In the genomic region with DNA sequence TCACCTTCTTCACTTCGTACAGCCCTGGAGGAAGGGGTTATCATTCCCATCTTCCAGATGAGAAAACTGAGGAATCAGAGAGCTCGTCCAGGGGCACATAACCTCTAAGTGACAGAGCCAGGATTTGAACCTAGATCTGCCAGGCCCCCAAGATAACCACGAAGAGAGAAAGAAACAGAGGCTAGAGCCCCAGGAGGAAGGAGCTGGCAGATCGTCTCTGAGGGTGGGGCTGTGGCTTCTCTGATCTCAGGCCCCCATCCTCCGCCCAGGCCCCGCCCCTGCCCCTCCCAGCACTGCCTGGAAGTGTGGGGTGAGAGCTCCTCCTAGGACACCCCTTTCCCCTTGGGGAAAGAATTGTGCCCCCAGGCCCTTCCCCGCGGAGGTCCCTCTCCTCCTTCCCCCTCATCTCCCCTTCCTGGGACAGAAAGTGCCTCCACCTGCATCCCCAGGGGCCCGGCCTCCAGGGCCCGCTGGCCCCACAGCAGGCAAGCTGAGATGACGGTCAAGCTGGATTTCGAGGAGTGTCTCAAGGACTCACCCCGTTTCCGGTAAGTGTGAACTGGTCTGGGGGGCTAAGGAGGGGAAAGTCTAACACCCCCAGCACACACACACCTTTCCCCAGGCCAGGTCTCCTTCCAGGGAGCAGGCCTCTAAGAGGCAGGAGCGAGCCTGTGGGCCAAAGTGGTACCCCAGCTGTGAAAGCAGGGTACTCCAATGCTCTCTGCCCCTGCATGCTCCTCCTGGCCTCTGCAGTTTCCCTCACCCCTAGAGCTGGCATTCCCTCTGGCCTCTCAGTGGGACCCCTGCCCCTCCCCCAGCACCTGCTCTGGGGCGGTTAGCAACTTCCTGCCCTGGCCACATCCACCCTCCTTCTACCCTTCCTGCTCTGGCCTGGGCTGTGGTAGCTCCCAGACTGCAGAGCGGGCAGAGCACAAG, we compare ENCODE assay signal across 9 cellular contexts. TPM values are rescaled to one million over a fixed set of nuclear protein-coding genes. Genes with fewer than 3 reads are reported as not detected.
DNase-seq lines count a peak whose midpoint lies in the region; FAIRE-seq and TF ChIP-seq lines count a peak whose summit lies in the region.
"Had no signal": no experiment of that assay in that cellular context is flagged by ENCODE, and none has a peak within 500 bp of the region (broad histone marks: within the 10 kb centered on the region; RNA-seq: fewer than 3 reads in every experiment).

A gene with protein sequence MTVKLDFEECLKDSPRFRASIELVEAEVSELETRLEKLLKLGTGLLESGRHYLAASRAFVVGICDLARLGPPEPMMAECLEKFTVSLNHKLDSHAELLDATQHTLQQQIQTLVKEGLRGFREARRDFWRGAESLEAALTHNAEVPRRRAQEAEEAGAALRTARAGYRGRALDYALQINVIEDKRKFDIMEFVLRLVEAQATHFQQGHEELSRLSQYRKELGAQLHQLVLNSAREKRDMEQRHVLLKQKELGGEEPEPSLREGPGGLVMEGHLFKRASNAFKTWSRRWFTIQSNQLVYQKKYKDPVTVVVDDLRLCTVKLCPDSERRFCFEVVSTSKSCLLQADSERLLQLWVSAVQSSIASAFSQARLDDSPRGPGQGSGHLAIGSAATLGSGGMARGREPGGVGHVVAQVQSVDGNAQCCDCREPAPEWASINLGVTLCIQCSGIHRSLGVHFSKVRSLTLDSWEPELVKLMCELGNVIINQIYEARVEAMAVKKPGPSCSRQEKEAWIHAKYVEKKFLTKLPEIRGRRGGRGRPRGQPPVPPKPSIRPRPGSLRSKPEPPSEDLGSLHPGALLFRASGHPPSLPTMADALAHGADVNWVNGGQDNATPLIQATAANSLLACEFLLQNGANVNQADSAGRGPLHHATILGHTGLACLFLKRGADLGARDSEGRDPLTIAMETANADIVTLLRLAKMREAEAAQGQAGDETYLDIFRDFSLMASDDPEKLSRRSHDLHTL (plus strand): TSS at position 290 of the 936 bp plus-strand sequence. CDS start 206 bp downstream, at position 496.

- peak within 1 kb of the TSS; percentile 99 for H3K9ac ChIP-seq in Loucy (ENCODE audit: low read depth, low read length, poor library complexity, severe bottlenecking)
- H3K9ac ChIP-seq in iPS-20b (ENCODE audit: low read depth, low read length) = peak within 1 kb of the TSS; percentile 82; the same call in 1 of the 2 replicates
- no peak within 1 kb of the TSS for H3K9ac ChIP-seq in GM23248

- H3K27me3 ChIP-seq in Loucy (ENCODE audit: insufficient read depth, low read length, poor library complexity, severe bottlenecking) (no peaks in the 10 kb centered on the region), iPS-20b (ENCODE audit: insufficient read depth, low read length) (no peaks in the 10 kb centered on the region), GM23248 (replicated peaks; ENCODE audit: insufficient read depth) (0 out of 2 replicates have a peak, but pooled peaks cover 3% of the 10 kb centered on the region)

- peak; percentile 65 for DNase-seq in GM19239 (ENCODE audit: insufficient read length, low spot score)
- DNase-seq in activated CD8-positive, alpha-beta memory T cell treated with anti-CD3 and anti-CD28 coated beads, Interleukin-2, amount 50 U/mL, for 4 hours = peak; percentile 83
- DNase-seq in stimulated activated CD8-positive, alpha-beta memory T cell treated with anti-CD3 and anti-CD28 coated beads, Interleukin-2, amount 100 ng/mL, for 1 hour (ENCODE audit: low read depth in 2 of 2) = peak; percentile 67 to 81
- DNase-seq in DMS 273 treated with DMSO at 0.1 percent for 48 hours (lab: John Stamatoyannopoulos, UW) = no peak
- no peak for DNase-seq in GM23248
- DNase-seq in RCC 7860 (ENCODE audit: low spot score) = no peak

- H4K20me1 ChIP-seq in Loucy (ENCODE audit: insufficient read depth, low read length, poor library complexity, severe bottlenecking) = peaks cover 40% of the 10 kb centered on the region
- no peaks in the 10 kb centered on the region for H4K20me1 ChIP-seq in GM23248 (ENCODE audit: insufficient read depth)

- H3K9me2 ChIP-seq in Loucy (replicated peaks; ENCODE audit: low read depth, low read length) = no peaks in the 10 kb centered on the region
- no peaks in the 10 kb centered on the region for H3K9me2 ChIP-seq in GM23248 (ENCODE audit: insufficient read depth)

- in situ Hi-C loops in GM23248 (cut with MboI) = no loop called here

- H2AFZ ChIP-seq in Loucy (ENCODE audit: low read length) (no peak within 1 kb of the TSS), GM23248 (no peak within 1 kb of the TSS)

- 19 to 28% methylated on average over 12 to 17 of the region's 17 CpGs for WGBS in GM23248 (ENCODE audit: low coverage in 1 of 2, low lambda C conversion rate in 2 of 2, missing lambda C conversion rate in 2 of 2), 2 experiments

- peak; percentile 97 for FAIRE-seq in GM19239 (lab: Jason Lieb, UNC)
- FAIRE-seq in RCC 7860 (lab: Jason Lieb, UNC) = no peak

- H3K4me3 ChIP-seq in Loucy (ENCODE audit: low read length, poor library complexity, severe bottlenecking) (peak within 1 kb of the TSS; percentile 99), iPS-20b (ENCODE audit: low read length) (peak within 1 kb of the TSS; percentile 55; the same call in 1 of the 2 replicates), GM23248 (no peak within 1 kb of the TSS)
- H3K4me3 ChIP-seq: SK-N-MC had no signal

- H3K27ac ChIP-seq in iPS-20b (ENCODE audit: low read length) (peak within 1 kb of the TSS; percentile 94), GM23248 (no peak within 1 kb of the TSS)
- H3K27ac ChIP-seq: SK-N-MC had no signal

- peaks cover 49% of the 10 kb centered on the region for H3K4me1 ChIP-seq in Loucy (ENCODE audit: insufficient read depth, low read length, poor library complexity, severe bottlenecking)
- peaks cover 9% of the 10 kb centered on the region; the same call in 1 of the 2 replicates for H3K4me1 ChIP-seq in iPS-20b (ENCODE audit: insufficient read depth, low read length)
- no peaks in the 10 kb centered on the region for H3K4me1 ChIP-seq in GM23248 (ENCODE audit: insufficient read depth)

- H3K79me2 ChIP-seq in Loucy (ENCODE audit: insufficient read depth, low read length) (peaks cover 63% of the 10 kb centered on the region), GM23248 (ENCODE audit: insufficient read depth) (no peaks in the 10 kb centered on the region)

- H3K36me3 ChIP-seq in Loucy (ENCODE audit: insufficient read depth, low read length) (no peaks in the 10 kb centered on the region; the same call in 1 of the 2 replicates), iPS-20b (ENCODE audit: insufficient read depth, low read depth, low read length) (no peaks in the 10 kb centered on the region), GM23248 (ENCODE audit: low read depth) (no peaks in the 10 kb centered on the region)

- H3K4me2 ChIP-seq in Loucy (ENCODE audit: low read depth, low read length, poor library complexity, severe bottlenecking) (peak within 1 kb of the TSS; percentile 88), GM23248 (ENCODE audit: unreplicated experiment) (no peak within 1 kb of the TSS)

- H3F3A ChIP-seq in Loucy (ENCODE audit: low read depth) = 0 out of 2 replicates have a peak, but pooled peaks cover 2% of the 10 kb centered on the region
- H3F3A ChIP-seq in GM23248 (ENCODE audit: insufficient read depth) = no peaks in the 10 kb centered on the region

- H3K9me3 ChIP-seq in Loucy (ENCODE audit: insufficient read depth, low read depth, low read length) (no peaks in the 10 kb centered on the region), iPS-20b (ENCODE audit: insufficient read depth, low read depth, low read length) (no peaks in the 10 kb centered on the region), GM23248 (ENCODE audit: low read depth) (no peaks in the 10 kb centered on the region)

- TF ChIP-seq CTCF in Loucy (conservative IDR thresholded peaks at IDR 0.05; ENCODE audit: low read length) = no peak

RNA-seq across cellular contexts. Expression of the gene that starts here (rescaled TPM):
- 0.89 and 4.4 TPM in 2 replicates for total RNA-seq in GM23248 (2014; rRNA removed; shearing (Covaris generic))
- 15.6 and 15.7 TPM in 2 replicates for polyA plus RNA-seq in GM23248 (2016; fragmentation: Nextera tagmentation; extraction: Ambion mirVana)

Comparison
In these comparisons a context has a peak if more than half of its experiments do, and no peak if none do; other contexts are left out.
1. DNase-seq: peak in GM19239 (single experiment), activated CD8-positive, alpha-beta memory T cell treated with anti-CD3 and anti-CD28 coated beads, Interleukin-2, amount 50 U/mL, for 4 hours (single experiment) and stimulated activated CD8-positive, alpha-beta memory T cell treated with anti-CD3 and anti-CD28 coated beads, Interleukin-2, amount 100 ng/mL, for 1 hour (2 of 2); none in DMS 273 treated with DMSO at 0.1 percent for 48 hours (single experiment), GM23248 (single experiment) and RCC 7860 (single experiment).